ENCODE assay signal across 20 cellular contexts in the genomic region with DNA sequence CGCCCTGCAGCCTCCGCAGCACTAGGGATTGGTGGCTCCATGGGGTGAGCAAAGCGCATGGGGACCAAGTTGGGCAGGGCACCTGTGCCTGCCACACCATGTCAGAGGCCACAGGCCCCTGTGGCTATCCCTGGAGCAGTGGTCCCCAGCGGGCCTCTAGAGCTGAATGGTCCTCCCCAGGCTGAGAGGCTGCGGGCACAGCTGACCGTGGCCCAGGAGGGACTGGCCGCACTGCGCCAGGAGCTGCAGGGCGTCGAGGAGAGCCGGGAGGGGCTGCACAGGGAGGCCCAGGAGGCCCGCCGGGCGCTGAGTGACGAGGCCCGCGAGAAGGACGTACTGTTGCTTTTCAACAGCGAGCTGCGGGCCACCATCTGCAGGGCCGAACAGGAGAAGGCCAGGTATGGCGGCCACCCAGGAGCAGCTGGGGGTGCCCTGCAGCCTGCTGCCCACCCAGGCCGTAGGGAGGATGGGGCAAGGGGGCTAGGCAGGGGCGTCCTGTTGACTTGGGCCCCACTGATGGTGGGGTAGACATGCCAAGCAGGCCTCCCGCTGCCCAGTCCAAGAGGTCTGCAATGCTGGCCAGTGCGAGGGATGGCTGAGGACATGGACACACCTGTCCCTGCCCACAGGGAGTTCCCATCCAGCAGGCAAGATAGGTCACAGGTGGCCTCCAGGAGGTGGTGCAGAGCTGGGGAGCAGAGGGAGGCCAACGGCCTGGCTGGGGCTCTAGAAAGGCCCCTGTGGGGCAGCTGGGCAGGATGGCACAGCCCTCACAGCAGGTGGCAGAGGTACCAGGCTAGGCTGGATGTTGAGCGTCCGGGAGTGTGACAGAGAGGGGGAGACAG. TPM values are rescaled to one million over a fixed set of nuclear protein-coding genes. Genes with fewer than 3 reads are reported as not detected.
DNase-seq lines count a peak whose midpoint lies in the region; ATAC-seq, FAIRE-seq and TF ChIP-seq lines count a peak whose summit lies in the region.
"Had no signal": no experiment of that assay in that cellular context is flagged by ENCODE, and none has a peak within 500 bp of the region (broad histone marks: within the 10 kb centered on the region; RNA-seq: fewer than 3 reads in every experiment).

No MANE protein-coding gene starts in this region.

- WGBS in endodermal cell (ENCODE audit: insufficient coverage in 1 of 2, insufficient read length in 1 of 2), 2 experiments, result 93% methylated on average over 24 to 29 of the region's 29 CpGs

- H3K27me3 Mint-ChIP-seq in activated naive CD8-positive, alpha-beta T cell treated with anti-CD3 and anti-CD28 coated beads, Interleukin-2, amount 10 ng/mL, durations not matched to agents 7 days and 5 days, result peaks cover 2% of the 10 kb centered on the region
- no peaks in the 10 kb centered on the region for H3K27me3 Mint-ChIP-seq in activated naive CD8-positive, alpha-beta T cell treated with anti-CD3 and anti-CD28 coated beads, Interleukin-2, amount 50 U/mL, for 24 hours
- H3K27me3 Mint-ChIP-seq in endodermal cell (ENCODE audit: insufficient read depth), result no peaks in the 10 kb centered on the region
- H3K27me3 Mint-ChIP-seq in natural killer cell treated with Interleukin-12 subunit alpha and Interleukin-12 subunit beta and Interleukin-15 and Interleukin-18, amount 100 ng/mL, for 72 hours, result peaks cover 0 to 2% of the 10 kb centered on the region in 2 donors
- H3K27me3 Mint-ChIP-seq: activated B cell treated with CpG ODN at 0.5 μM for 24 hours had no signal

- no peak overlapping the region for H3K4me3 ChIP-seq in endodermal cell (ENCODE audit: low read length)
- H3K4me3 ChIP-seq in upper lobe of right lung, result no peak overlapping the region
- H3K4me3 ChIP-seq: gastrocnemius medialis, GM12878 had no signal

- H3K36me3 Mint-ChIP-seq in activated naive CD8-positive, alpha-beta T cell treated with anti-CD3 and anti-CD28 coated beads, Interleukin-2, amount 10 ng/mL, durations not matched to agents 7 days and 5 days, result no peaks in the 10 kb centered on the region
- no peaks in the 10 kb centered on the region for H3K36me3 Mint-ChIP-seq in activated naive CD8-positive, alpha-beta T cell treated with anti-CD3 and anti-CD28 coated beads, Interleukin-2, amount 50 U/mL, for 24 hours (ENCODE audit: low read depth)
- H3K36me3 Mint-ChIP-seq in endodermal cell (ENCODE audit: low read depth), result no peaks in the 10 kb centered on the region
- H3K36me3 Mint-ChIP-seq in natural killer cell treated with Interleukin-12 subunit alpha and Interleukin-12 subunit beta and Interleukin-15 and Interleukin-18, amount 100 ng/mL, for 72 hours, result no peaks in the 10 kb centered on the region
- H3K36me3 Mint-ChIP-seq in stimulated activated effector memory CD8-positive, alpha-beta T cell treated with anti-CD3 and anti-CD28 coated beads, Interleukin-12 subunit alpha, Interleukin-12 subunit beta, amount 100 ng/mL, for 72 hours, result no peaks in the 10 kb centered on the region
- H3K36me3 Mint-ChIP-seq: T-cell had no signal

- H3K36me3 ChIP-seq in endodermal cell (ENCODE audit: control insufficient read depth, insufficient read depth, low read length) (no peaks in the 10 kb centered on the region), upper lobe of right lung (no peaks in the 10 kb centered on the region)
- H3K36me3 ChIP-seq: gastrocnemius medialis had no signal

- DNase-seq in activated naive CD8-positive, alpha-beta T cell treated with anti-CD3 and anti-CD28 coated beads, Interleukin-2, amount 10 ng/mL, durations not matched to agents 7 days and 5 days, result peak; percentile 25
- no peak for DNase-seq in activated naive CD8-positive, alpha-beta T cell treated with anti-CD3 and anti-CD28 coated beads, Interleukin-2, amount 50 U/mL, for 24 hours
- DNase-seq in endodermal cell (peak; percentile 41), upper lobe of right lung (peak; percentile 58), GM12891 (ENCODE audit: insufficient read length, low spot score) (no peak)
- peak; percentile 51 for DNase-seq in natural killer cell treated with Interleukin-12 subunit alpha and Interleukin-12 subunit beta and Interleukin-15 and Interleukin-18, amount 100 ng/mL, for 72 hours (ENCODE audit: low spot score)
- no peak for DNase-seq in stimulated activated effector memory CD8-positive, alpha-beta T cell treated with anti-CD3 and anti-CD28 coated beads, Interleukin-12 subunit alpha, Interleukin-12 subunit beta, amount 100 ng/mL, for 72 hours (ENCODE audit: low spot score in 2 of 2)
- DNase-seq: activated B cell treated with CpG ODN at 0.5 μM for 24 hours; Caco-2; mesendoderm; NCI-H1436; NK-92 treated with Interleukin-12 subunit alpha and Interleukin-12 subunit beta, amount 100 ng/mL, for 24 hours had no signal

- H3K9me3 ChIP-seq in endodermal cell (ENCODE audit: control insufficient read depth, low read length) (no peaks in the 10 kb centered on the region), upper lobe of right lung (no peaks in the 10 kb centered on the region)
- H3K9me3 ChIP-seq: Caco-2, gastrocnemius medialis had no signal

- no peaks in the 10 kb centered on the region for H3K4me1 Mint-ChIP-seq in activated naive CD8-positive, alpha-beta T cell treated with anti-CD3 and anti-CD28 coated beads, Interleukin-2, amount 10 ng/mL, durations not matched to agents 7 days and 5 days
- H3K4me1 Mint-ChIP-seq in activated naive CD8-positive, alpha-beta T cell treated with anti-CD3 and anti-CD28 coated beads, Interleukin-2, amount 50 U/mL, for 24 hours, result no peaks in the 10 kb centered on the region
- no peaks in the 10 kb centered on the region for H3K4me1 Mint-ChIP-seq in endodermal cell
- H3K4me1 Mint-ChIP-seq in natural killer cell treated with Interleukin-12 subunit alpha and Interleukin-12 subunit beta and Interleukin-15 and Interleukin-18, amount 100 ng/mL, for 72 hours (ENCODE audit: low read depth in 2 of 2), result no peaks in the 10 kb centered on the region
- H3K4me1 Mint-ChIP-seq in stimulated activated effector memory CD8-positive, alpha-beta T cell treated with anti-CD3 and anti-CD28 coated beads, Interleukin-12 subunit alpha, Interleukin-12 subunit beta, amount 100 ng/mL, for 72 hours, result no peaks in the 10 kb centered on the region
- H3K4me1 Mint-ChIP-seq: activated B cell treated with CpG ODN at 0.5 μM for 24 hours, T-cell had no signal

- TF ChIP-seq CTCF in endodermal cell (conservative IDR thresholded peaks at IDR 0.05) (no peak), upper lobe of right lung (IDR thresholded peaks at IDR 0.05) (no peak)

- no peak overlapping the region for H3K27ac Mint-ChIP-seq in activated naive CD8-positive, alpha-beta T cell treated with anti-CD3 and anti-CD28 coated beads, Interleukin-2, amount 10 ng/mL, durations not matched to agents 7 days and 5 days
- H3K27ac Mint-ChIP-seq in activated naive CD8-positive, alpha-beta T cell treated with anti-CD3 and anti-CD28 coated beads, Interleukin-2, amount 50 U/mL, for 24 hours, result no peak overlapping the region
- H3K27ac Mint-ChIP-seq in endodermal cell, result no peak overlapping the region
- H3K27ac Mint-ChIP-seq in natural killer cell treated with Interleukin-12 subunit alpha and Interleukin-12 subunit beta and Interleukin-15 and Interleukin-18, amount 100 ng/mL, for 72 hours, result no peak overlapping the region
- H3K27ac Mint-ChIP-seq in stimulated activated effector memory CD8-positive, alpha-beta T cell treated with anti-CD3 and anti-CD28 coated beads, Interleukin-12 subunit alpha, Interleukin-12 subunit beta, amount 100 ng/mL, for 72 hours, result no peak overlapping the region
- H3K27ac Mint-ChIP-seq: activated B cell treated with CpG ODN at 0.5 μM for 24 hours; activated naive CD4-positive, alpha-beta T cell treated with anti-CD3 and anti-CD28 coated beads for 36 hours; T-cell had no signal

- no peak overlapping the region for H3K4me3 Mint-ChIP-seq in activated naive CD8-positive, alpha-beta T cell treated with anti-CD3 and anti-CD28 coated beads, Interleukin-2, amount 10 ng/mL, durations not matched to agents 7 days and 5 days
- no peak overlapping the region for H3K4me3 Mint-ChIP-seq in activated naive CD8-positive, alpha-beta T cell treated with anti-CD3 and anti-CD28 coated beads, Interleukin-2, amount 50 U/mL, for 24 hours
- no peak overlapping the region for H3K4me3 Mint-ChIP-seq in endodermal cell
- H3K4me3 Mint-ChIP-seq in natural killer cell treated with Interleukin-12 subunit alpha and Interleukin-12 subunit beta and Interleukin-15 and Interleukin-18, amount 100 ng/mL, for 72 hours, result no peak overlapping the region
- no peak overlapping the region for H3K4me3 Mint-ChIP-seq in stimulated activated effector memory CD8-positive, alpha-beta T cell treated with anti-CD3 and anti-CD28 coated beads, Interleukin-12 subunit alpha, Interleukin-12 subunit beta, amount 100 ng/mL, for 72 hours
- H3K4me3 Mint-ChIP-seq: activated B cell treated with CpG ODN at 0.5 μM for 24 hours; activated naive CD4-positive, alpha-beta T cell treated with anti-CD3 and anti-CD28 coated beads for 36 hours; T-cell had no signal

- H3K4me1 ChIP-seq in endodermal cell (ENCODE audit: control insufficient read depth, insufficient read depth, low read length), result no peaks in the 10 kb centered on the region
- peaks cover 23% of the 10 kb centered on the region for H3K4me1 ChIP-seq in upper lobe of right lung
- H3K4me1 ChIP-seq: Caco-2, gastrocnemius medialis had no signal

- ATAC-seq in activated naive CD8-positive, alpha-beta T cell treated with anti-CD3 and anti-CD28 coated beads, Interleukin-2, amount 10 ng/mL, durations not matched to agents 7 days and 5 days (ENCODE audit: low read depth), result no peak
- no peak for ATAC-seq in activated naive CD8-positive, alpha-beta T cell treated with anti-CD3 and anti-CD28 coated beads, Interleukin-2, amount 50 U/mL, for 24 hours
- no peak for ATAC-seq in natural killer cell treated with Interleukin-12 subunit alpha and Interleukin-12 subunit beta and Interleukin-15 and Interleukin-18, amount 100 ng/mL, for 72 hours
- ATAC-seq in upper lobe of right lung, result no peak
- ATAC-seq in stimulated activated effector memory CD8-positive, alpha-beta T cell treated with anti-CD3 and anti-CD28 coated beads, Interleukin-12 subunit alpha, Interleukin-12 subunit beta, amount 100 ng/mL, for 72 hours, result no peak
- no peak for ATAC-seq in HG03354 (IDR thresholded peaks at IDR 0.05; ENCODE audit: poor library complexity, severe bottlenecking, unreplicated experiment)
- ATAC-seq: gastrocnemius medialis, GM12878, T-cell had no signal

- POLR2A ChIA-PET in activated naive CD8-positive, alpha-beta T cell treated with anti-CD3 and anti-CD28 coated beads, Interleukin-2, amount 10 ng/mL, durations not matched to agents 7 days and 5 days (lab: Charles Lee), result no interaction called here

- intact Hi-C loops in upper lobe of right lung (cut with DNase I), result no loop called here

- H3K27me3 ChIP-seq in endodermal cell (ENCODE audit: control insufficient read depth, insufficient read depth, low read length, poor library complexity, severe bottlenecking) (no peaks in the 10 kb centered on the region), upper lobe of right lung (no peaks in the 10 kb centered on the region)
- H3K27me3 ChIP-seq: gastrocnemius medialis had no signal

- no peak overlapping the region for H3K9ac ChIP-seq in endodermal cell (ENCODE audit: extremely low read depth, low read length, poor library complexity, severe bottlenecking)

- no peaks in the 10 kb centered on the region for H3K9me3 Mint-ChIP-seq in activated naive CD8-positive, alpha-beta T cell treated with anti-CD3 and anti-CD28 coated beads, Interleukin-2, amount 10 ng/mL, durations not matched to agents 7 days and 5 days
- no peaks in the 10 kb centered on the region for H3K9me3 Mint-ChIP-seq in activated naive CD8-positive, alpha-beta T cell treated with anti-CD3 and anti-CD28 coated beads, Interleukin-2, amount 50 U/mL, for 24 hours
- H3K9me3 Mint-ChIP-seq in endodermal cell, result no peaks in the 10 kb centered on the region
- no peaks in the 10 kb centered on the region for H3K9me3 Mint-ChIP-seq in natural killer cell treated with Interleukin-12 subunit alpha and Interleukin-12 subunit beta and Interleukin-15 and Interleukin-18, amount 100 ng/mL, for 72 hours
- H3K9me3 Mint-ChIP-seq in stimulated activated effector memory CD8-positive, alpha-beta T cell treated with anti-CD3 and anti-CD28 coated beads, Interleukin-12 subunit alpha, Interleukin-12 subunit beta, amount 100 ng/mL, for 72 hours, result no peaks in the 10 kb centered on the region
- H3K9me3 Mint-ChIP-seq: activated B cell treated with CpG ODN at 0.5 μM for 24 hours; activated naive CD4-positive, alpha-beta T cell treated with anti-CD3 and anti-CD28 coated beads for 36 hours; T-cell had no signal

- no peak for TF ChIP-seq POLR2A in GM12891 (IDR thresholded peaks at IDR 0.05; ENCODE audit: low read depth, low read length)

- FAIRE-seq in GM12891 (lab: Jason Lieb, UNC), result no peak
- FAIRE-seq: GM12878 had no signal

- H3K27ac ChIP-seq in endodermal cell (ENCODE audit: low read depth, low read length), result no peak overlapping the region
- peak overlapping the region; percentile 66 for H3K27ac ChIP-seq in upper lobe of right lung
- H3K27ac ChIP-seq: epithelial cell of prostate, gastrocnemius medialis, RWPE1 had no signal

RNA-seq across cellular contexts. Expression of a gene that starts 34.8 kb away (rescaled TPM):
- total RNA-seq in activated naive CD8-positive, alpha-beta T cell treated with anti-CD3 and anti-CD28 coated beads, Interleukin-2, amount 10 ng/mL, durations not matched to agents 7 days and 5 days, result 10 to 100 TPM; 14.5 to 18.7 TPM
- total RNA-seq in endodermal cell, result 1 to 10 TPM in 1 of 2 donors, under 1 TPM in 1; 0.66 to 4.5 TPM
- 0.96 TPM for polyA plus RNA-seq in endodermal cell (2013, experiment 1 of 2)
- polyA plus RNA-seq in endodermal cell (2013, experiment 2 of 2), result 0.25 TPM
- total RNA-seq in natural killer cell treated with Interleukin-12 subunit alpha and Interleukin-12 subunit beta and Interleukin-15 and Interleukin-18, amount 100 ng/mL, for 72 hours, result under 1 TPM in 1 of 2 donors, not detected in 1; 0.14 TPM
- 38.4 TPM for total RNA-seq in upper lobe of right lung
- polyA plus RNA-seq in GM12891 (2012; ENCODE audit: low read depth, missing spikeins), result 0.42 TPM
- total RNA-seq: Caco-2 had no signal

RNA-seq across cellular contexts. Expression of a gene that starts 57.5 kb away (rescaled TPM):
- not detected for total RNA-seq in activated naive CD8-positive, alpha-beta T cell treated with anti-CD3 and anti-CD28 coated beads, Interleukin-2, amount 10 ng/mL, durations not matched to agents 7 days and 5 days
- total RNA-seq in endodermal cell (not detected), upper lobe of right lung (0.26 TPM)
- not detected for polyA plus RNA-seq in endodermal cell (2013, experiment 1 of 2)
- polyA plus RNA-seq in endodermal cell (2013, experiment 2 of 2), result not detected
- total RNA-seq in natural killer cell treated with Interleukin-12 subunit alpha and Interleukin-12 subunit beta and Interleukin-15 and Interleukin-18, amount 100 ng/mL, for 72 hours, result not detected
- polyA plus RNA-seq in GM12891 (2012; ENCODE audit: low read depth, missing spikeins), result not detected
- total RNA-seq: activated B cell treated with CpG ODN at 0.5 μM for 24 hours; activated naive CD4-positive, alpha-beta T cell treated with anti-CD3 and anti-CD28 coated beads for 36 hours; Caco-2; GM12878; T-cell had no signal
- polyA plus RNA-seq: AG04450, GM12878 had no signal

Comparison
In these comparisons a context has a peak if more than half of its experiments do, and no peak if none do; other contexts are left out.
1. DNase-seq: peak in activated naive CD8-positive, alpha-beta T cell treated with anti-CD3 and anti-CD28 coated beads, Interleukin-2, amount 10 ng/mL, durations not matched to agents 7 days and 5 days (single experiment), endodermal cell (single experiment), natural killer cell treated with Interleukin-12 subunit alpha and Interleukin-12 subunit beta and Interleukin-15 and Interleukin-18, amount 100 ng/mL, for 72 hours (single experiment) and upper lobe of right lung (single experiment); none in activated naive CD8-positive, alpha-beta T cell treated with anti-CD3 and anti-CD28 coated beads, Interleukin-2, amount 50 U/mL, for 24 hours (single experiment), GM12891 (single experiment) and stimulated activated effector memory CD8-positive, alpha-beta T cell treated with anti-CD3 and anti-CD28 coated beads, Interleukin-12 subunit alpha, Interleukin-12 subunit beta, amount 100 ng/mL, for 72 hours (0 of 2).